Comparison of ENCODE assay signal across 2 cellular contexts in the genomic region with DNA sequence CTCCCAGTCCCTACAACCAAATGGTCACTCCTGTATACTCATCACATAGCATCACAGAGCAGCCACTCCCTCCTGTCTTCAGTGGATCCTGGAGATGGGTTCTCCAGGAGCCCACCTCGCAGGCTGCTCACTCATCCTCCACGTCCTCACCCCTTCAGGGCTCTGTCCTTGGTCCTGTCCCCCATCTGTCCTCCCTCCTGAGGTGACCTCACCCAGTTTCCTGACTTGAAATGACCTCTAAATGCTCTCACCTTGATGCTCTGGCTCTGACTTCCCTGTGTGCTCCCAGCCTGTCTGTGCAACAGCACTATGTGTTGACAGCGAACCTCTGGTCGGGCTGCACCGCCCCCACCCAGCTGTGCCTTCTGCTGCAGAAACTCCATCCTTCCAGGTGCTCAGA.
TF ChIP-seq lines count a peak whose summit lies in the region.

No MANE protein-coding gene starts in this region.

TF ChIP-seq in SK-N-SH, 30 proteins besides CTCF, POLR2A, EP300 and RAD21 (continued from another document):
- TF ChIP-seq, protein P1, sequence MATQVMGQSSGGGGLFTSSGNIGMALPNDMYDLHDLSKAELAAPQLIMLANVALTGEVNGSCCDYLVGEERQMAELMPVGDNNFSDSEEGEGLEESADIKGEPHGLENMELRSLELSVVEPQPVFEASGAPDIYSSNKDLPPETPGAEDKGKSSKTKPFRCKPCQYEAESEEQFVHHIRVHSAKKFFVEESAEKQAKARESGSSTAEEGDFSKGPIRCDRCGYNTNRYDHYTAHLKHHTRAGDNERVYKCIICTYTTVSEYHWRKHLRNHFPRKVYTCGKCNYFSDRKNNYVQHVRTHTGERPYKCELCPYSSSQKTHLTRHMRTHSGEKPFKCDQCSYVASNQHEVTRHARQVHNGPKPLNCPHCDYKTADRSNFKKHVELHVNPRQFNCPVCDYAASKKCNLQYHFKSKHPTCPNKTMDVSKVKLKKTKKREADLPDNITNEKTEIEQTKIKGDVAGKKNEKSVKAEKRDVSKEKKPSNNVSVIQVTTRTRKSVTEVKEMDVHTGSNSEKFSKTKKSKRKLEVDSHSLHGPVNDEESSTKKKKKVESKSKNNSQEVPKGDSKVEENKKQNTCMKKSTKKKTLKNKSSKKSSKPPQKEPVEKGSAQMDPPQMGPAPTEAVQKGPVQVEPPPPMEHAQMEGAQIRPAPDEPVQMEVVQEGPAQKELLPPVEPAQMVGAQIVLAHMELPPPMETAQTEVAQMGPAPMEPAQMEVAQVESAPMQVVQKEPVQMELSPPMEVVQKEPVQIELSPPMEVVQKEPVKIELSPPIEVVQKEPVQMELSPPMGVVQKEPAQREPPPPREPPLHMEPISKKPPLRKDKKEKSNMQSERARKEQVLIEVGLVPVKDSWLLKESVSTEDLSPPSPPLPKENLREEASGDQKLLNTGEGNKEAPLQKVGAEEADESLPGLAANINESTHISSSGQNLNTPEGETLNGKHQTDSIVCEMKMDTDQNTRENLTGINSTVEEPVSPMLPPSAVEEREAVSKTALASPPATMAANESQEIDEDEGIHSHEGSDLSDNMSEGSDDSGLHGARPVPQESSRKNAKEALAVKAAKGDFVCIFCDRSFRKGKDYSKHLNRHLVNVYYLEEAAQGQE (IDR thresholded peaks at IDR 0.05; ENCODE audit: low read depth, low read length): 0 out of 2 replicates have a peak, but pooled peaks have one; percentile 55
TF ChIP-seq in SK-N-SH: peak in this region for 1.

TF ChIP-seq in SK-N-SH treated with all-trans-retinoic acid at 6 μM for 48 hours, 23 proteins besides CTCF, POLR2A, EP300 and RAD21 (continued from another document):
- TF ChIP-seq, protein P2, sequence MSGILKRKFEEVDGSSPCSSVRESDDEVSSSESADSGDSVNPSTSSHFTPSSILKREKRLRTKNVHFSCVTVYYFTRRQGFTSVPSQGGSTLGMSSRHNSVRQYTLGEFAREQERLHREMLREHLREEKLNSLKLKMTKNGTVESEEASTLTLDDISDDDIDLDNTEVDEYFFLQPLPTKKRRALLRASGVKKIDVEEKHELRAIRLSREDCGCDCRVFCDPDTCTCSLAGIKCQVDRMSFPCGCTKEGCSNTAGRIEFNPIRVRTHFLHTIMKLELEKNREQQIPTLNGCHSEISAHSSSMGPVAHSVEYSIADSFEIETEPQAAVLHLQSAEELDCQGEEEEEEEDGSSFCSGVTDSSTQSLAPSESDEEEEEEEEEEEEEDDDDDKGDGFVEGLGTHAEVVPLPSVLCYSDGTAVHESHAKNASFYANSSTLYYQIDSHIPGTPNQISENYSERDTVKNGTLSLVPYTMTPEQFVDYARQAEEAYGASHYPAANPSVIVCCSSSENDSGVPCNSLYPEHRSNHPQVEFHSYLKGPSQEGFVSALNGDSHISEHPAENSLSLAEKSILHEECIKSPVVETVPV (CRISPR knock-in tag; IDR thresholded peaks at IDR 0.05): no peak
- TF ChIP-seq ZNF70 (CRISPR knock-in tag; IDR thresholded peaks at IDR 0.05) (no peak), ZNF565 (CRISPR knock-in tag; conservative IDR thresholded peaks at IDR 0.05; ENCODE audit: low read depth) (no peak), CSDC2 (CRISPR knock-in tag; IDR thresholded peaks at IDR 0.05) (no peak), ZC3H10 (CRISPR knock-in tag; IDR thresholded peaks at IDR 0.05) (no peak), ZFP30 (CRISPR knock-in tag; IDR thresholded peaks at IDR 0.05) (no peak)
